Comparison of ENCODE assay signal across 8 cellular contexts in genomic region chr3:53130179-53131135, GRCh38. TPM values are rescaled to one million over a fixed set of nuclear protein-coding genes. Genes with fewer than 3 reads are reported as not detected.
DNase-seq lines count a peak whose midpoint lies in the region; ATAC-seq, FAIRE-seq and TF ChIP-seq lines count a peak whose summit lies in the region.

RFT1 (minus strand) TSS chr3:53130435; CDS start chr3:53130400, 35 bp downstream.

- no peaks in the 10 kb centered on the region for H3K9me3 ChIP-seq in WERI-Rb-1 (ENCODE audit: severe bottlenecking)
- H3K9me3 ChIP-seq in breast epithelium, result no peaks in the 10 kb centered on the region
- no peaks in the 10 kb centered on the region for H3K9me3 ChIP-seq in iPS-18c (ENCODE audit: control insufficient read depth, insufficient read depth, low read length)
- H3K9me3 ChIP-seq in skeletal muscle tissue (ENCODE audit: control insufficient read depth in 3 of 3, low read length in 3 of 3), result no peaks in the 10 kb centered on the region

- ATAC-seq in GM18861 (IDR thresholded peaks at IDR 0.05; ENCODE audit: unreplicated experiment), result peak; percentile 60
- ATAC-seq in HG03097 (IDR thresholded peaks at IDR 0.05; ENCODE audit: low FRiP score, unreplicated experiment), result peak; percentile 79

- H3K36me3 ChIP-seq in WERI-Rb-1, result no peaks in the 10 kb centered on the region; the same call in 1 of the 2 replicates
- H3K36me3 ChIP-seq in breast epithelium, result no peaks in the 10 kb centered on the region
- peaks cover 3 to 8% (median 5%) of the 10 kb centered on the region in 3 donors for H3K36me3 ChIP-seq in skeletal muscle tissue (ENCODE audit: control insufficient read depth in 3 of 3, insufficient read depth in 3 of 3, low read length in 3 of 3)

- TF ChIP-seq CTCF in WERI-Rb-1 (IDR thresholded peaks at IDR 0.05; ENCODE audit: low read depth, low read length) (peak; percentile 15; the same call in 1 of the 2 replicates), breast epithelium (IDR thresholded peaks at IDR 0.05) (peak in 2 of 3 donors; percentile 26 to 36)

- H3K27me3 ChIP-seq in WERI-Rb-1 (ENCODE audit: insufficient read depth, low read depth, severe bottlenecking) (no peaks in the 10 kb centered on the region), breast epithelium (no peaks in the 10 kb centered on the region), skeletal muscle tissue (ENCODE audit: control insufficient read depth in 3 of 3, insufficient read depth in 3 of 3, low read length in 3 of 3) (no peaks in the 10 kb centered on the region)

- peak; percentile 66 for FAIRE-seq in A204.1 (lab: Jason Lieb, UNC)

- DNase-seq in NCI-H2227 (lab: John Stamatoyannopoulos, UW; ENCODE audit: unreplicated experiment) (peak; percentile 94), WERI-Rb-1 (peak; percentile 96), breast epithelium (ENCODE audit: low spot score in 2 of 2) (peak; percentile 98)

- intact Hi-C loops in breast epithelium (cut with DNase I; ENCODE audit: low total_unique reads), result no loop called here

- peak within 1 kb of the TSS; percentile 79 to 91 (median 88) for H3K9ac ChIP-seq in skeletal muscle tissue (ENCODE audit: low read depth in 1 of 3, low read length in 3 of 3)

- peak within 1 kb of the TSS; percentile 84 for H3K4me3 ChIP-seq in WERI-Rb-1 (ENCODE audit: low read depth, low read length)
- peak within 1 kb of the TSS; percentile 88 to 95 (median 88) for H3K4me3 ChIP-seq in breast epithelium
- peak within 1 kb of the TSS; percentile 94 for H3K4me3 ChIP-seq in iPS-18c (ENCODE audit: insufficient read depth, low read depth, low read length)
- H3K4me3 ChIP-seq in skeletal muscle tissue (ENCODE audit: low read length in 3 of 3), result peak within 1 kb of the TSS; percentile 83 to 91 (median 88)

- H3K4me1 ChIP-seq in breast epithelium (peaks cover 0 to 6% of the 10 kb centered on the region in 2 donors), skeletal muscle tissue (ENCODE audit: control insufficient read depth in 3 of 3, insufficient read depth in 3 of 3, low read length in 3 of 3) (peaks cover 24 to 43% (median 29%) of the 10 kb centered on the region in 3 donors)

- TF ChIP-seq POLR2A in breast epithelium (IDR thresholded peaks at IDR 0.05), result peak; percentile 31

- peak within 1 kb of the TSS; percentile 77 for H3K27ac ChIP-seq in WERI-Rb-1
- H3K27ac ChIP-seq in breast epithelium, result peak within 1 kb of the TSS; percentile 94
- H3K27ac ChIP-seq in skeletal muscle tissue (ENCODE audit: low read depth, low read length), result peak within 1 kb of the TSS; percentile 92

RNA-seq across cellular contexts. Expression of gene RFT1, which starts in this region (rescaled TPM):
- total RNA-seq in breast epithelium (10 to 100 TPM in 2 of 3 donors, 1 to 10 TPM in 1; 9.5 to 11.7 (median 10.1) TPM), skeletal muscle tissue (8.4 TPM)

Comparison
In these comparisons a context has a peak if more than half of its experiments do, and no peak if none do; other contexts are left out.
1. Peak in every context shown above with its lines: DNase-seq, ATAC-seq, H3K4me3 ChIP-seq and H3K27ac ChIP-seq.